In the genomic region with DNA sequence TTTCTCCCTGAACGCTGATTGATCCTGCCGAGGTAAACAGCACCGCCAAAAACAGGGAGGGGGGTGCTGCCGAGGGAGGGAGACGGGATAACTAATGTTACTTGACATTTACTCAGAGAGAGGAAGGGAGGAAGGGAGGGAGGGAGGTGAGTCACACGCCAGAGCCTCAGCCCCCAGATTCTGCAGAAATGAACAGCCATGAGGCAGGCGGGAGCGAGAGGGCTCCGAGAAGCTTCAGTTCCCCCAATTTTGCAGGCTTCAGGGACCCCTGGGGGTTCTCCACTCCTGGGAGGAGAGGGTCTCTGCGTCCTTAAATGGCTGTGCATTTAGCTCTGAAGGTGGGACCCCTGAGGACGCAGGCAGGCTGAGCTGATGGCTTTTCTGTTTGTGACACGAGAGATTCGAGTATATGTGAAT, we compare ENCODE assay signal across 9 cellular contexts. TPM values are rescaled to one million over a fixed set of nuclear protein-coding genes. Genes with fewer than 3 reads are reported as not detected.
A peak's percentile ranks its signal among the peaks of the same experiment; 100 is the strongest.
DNase-seq lines count a peak whose midpoint lies in the region; ATAC-seq, FAIRE-seq and TF ChIP-seq lines count a peak whose summit lies in the region.
"Had no signal": no experiment of that assay in that cellular context is flagged by ENCODE, and none has a peak within 500 bp of the region (broad histone marks: within the 10 kb centered on the region; RNA-seq: fewer than 3 reads in every experiment).

No MANE protein-coding gene starts in this region.

- H3K36me3 ChIP-seq in endothelial cell of umbilical vein (ENCODE audit: control insufficient read depth in 2 of 2, extremely low read depth in 1 of 2, insufficient read depth in 2 of 2, low read length in 2 of 2): no peaks in the 10 kb centered on the region
- H3K36me3 ChIP-seq: SJSA1 had no signal

- H3K79me2 ChIP-seq in endothelial cell of umbilical vein (ENCODE audit: control insufficient read depth, insufficient read depth, low read length): no peaks in the 10 kb centered on the region

- H3K27me3 ChIP-seq in endothelial cell of umbilical vein (ENCODE audit: control insufficient read depth in 2 of 2, insufficient read depth in 2 of 2, low read length in 2 of 2): no peaks in the 10 kb centered on the region
- H3K27me3 ChIP-seq: SJSA1 had no signal

- no peaks in the 10 kb centered on the region for H4K20me1 ChIP-seq in endothelial cell of umbilical vein (replicated peaks; ENCODE audit: control insufficient read depth, extremely low read depth, insufficient read depth, low read length)

- H3K4me1 ChIP-seq in endothelial cell of umbilical vein (ENCODE audit: control insufficient read depth, extremely low read depth, insufficient read depth, low read length): peaks cover 7% of the 10 kb centered on the region

- CTCF ChIA-PET in endothelial cell of umbilical vein (lab: Charles Lee) (interaction anchor here (0.7 to 2.1 kb wide), 2 partner anchors 9 to 105 kb away, joined by 4 to 8 read pairs; no protein-coding TSS in a partner anchor), HEK293T (lab: Yijun Ruan, JAX) (no interaction called here)

- FAIRE-seq in endothelial cell of umbilical vein (lab: Jason Lieb, UNC) (peak; percentile 92), GM19239 (lab: Jason Lieb, UNC) (no peak)

- BruUV-seq in endothelial cell of umbilical vein (replicated peaks; lab: Mats Ljungman, UMichigan): no TSS peak

- no peak overlapping the region for H3K27ac ChIP-seq in endothelial cell of umbilical vein (ENCODE audit: insufficient read depth, low read depth, low read length)
- H3K27ac ChIP-seq: SJSA1 had no signal

- no peak for TF ChIP-seq POLR2A in endothelial cell of umbilical vein (IDR thresholded peaks at IDR 0.05; ENCODE audit: low read depth, low read length)

- H3K4me2 ChIP-seq in endothelial cell of umbilical vein (ENCODE audit: insufficient read depth, low read length): peak overlapping the region; percentile 80

- no peak for TF ChIP-seq CTCF in endothelial cell of umbilical vein (IDR thresholded peaks at IDR 0.05; ENCODE audit: extremely low read depth in 1 of 2, insufficient read depth in 1 of 2, low read depth in 1 of 2, low read length in 2 of 2)

- H3K9me1 ChIP-seq in endothelial cell of umbilical vein (replicated peaks; ENCODE audit: control insufficient read depth, extremely low read depth, insufficient read depth, low read length): no peaks in the 10 kb centered on the region

- POLR2A ChIA-PET in endothelial cell of umbilical vein (lab: Charles Lee): no interaction called here
- POLR2A ChIA-PET in HEK293T (lab: Yijun Ruan, JAX): interaction anchor here (1.1 to 1.4 kb wide), 2 partner anchors 10 to 223 kb away, joined by 3 read pairs; no protein-coding TSS in a partner anchor

- dilution Hi-C loops in endothelial cell of umbilical vein (cut with MboI; ENCODE audit: extremely low pct_ligation_motif_present, low sequenced_read_pairs): no loop called here

- intact Hi-C loops in endothelial cell of umbilical vein (cut with micrococcal nuclease): no loop called here

- no peak overlapping the region for H3K4me3 ChIP-seq in endothelial cell of umbilical vein (replicated peaks in 1 of 3; ENCODE audit: insufficient read depth in 1 of 3, low read depth in 1 of 3, low read length in 3 of 3)
- H3K4me3 ChIP-seq: SJSA1 had no signal

- no peak overlapping the region for H3K9ac ChIP-seq in endothelial cell of umbilical vein (replicated peaks; ENCODE audit: extremely low read depth, insufficient read depth, low read length)

- no peaks in the 10 kb centered on the region for H3K9me3 ChIP-seq in endothelial cell of umbilical vein (replicated peaks; ENCODE audit: control insufficient read depth, insufficient read depth, low read length)
- H3K9me3 ChIP-seq: SJSA1 had no signal

- peak overlapping the region; percentile 93 for H2AFZ ChIP-seq in endothelial cell of umbilical vein (ENCODE audit: low read depth, low read length)

- DNase-seq in M059J (ENCODE audit: low read depth) (peak; percentile 70), endothelial cell of umbilical vein (ENCODE audit: low read depth, low spot score) (peak; percentile 46), HEK293T (ENCODE audit: extremely low spot score) (no peak), GM19239 (ENCODE audit: insufficient read length, low spot score) (no peak), LoVo (ENCODE audit: low spot score) (no peak)
- DNase-seq in activated CD4-positive, alpha-beta T cell treated with anti-CD3 and anti-CD28 coated beads, Interleukin-2, amount 50 U/mL, for 24 hours (ENCODE audit: low read depth in 1 of 2, low spot score in 1 of 2): peak; percentile 41 to 62
- peak; percentile 50 to 62 for DNase-seq in stimulated activated CD4-positive, alpha-beta T cell treated with anti-CD3 and anti-CD28 coated beads, Interleukin-1b, Interleukin-23, amount 100 ng/mL, for 4 hours (ENCODE audit: low read depth in 2 of 2)

- no peak for ATAC-seq in GM18858 (IDR thresholded peaks at IDR 0.05; ENCODE audit: unreplicated experiment)

TF ChIP-seq in endothelial cell of umbilical vein, 7 proteins besides CTCF, POLR2A, EP300 and RAD21:
- no peak for TF ChIP-seq GATA2 (IDR thresholded peaks at IDR 0.05; ENCODE audit: insufficient read depth, insufficient read length, low read depth, low read length)
- peak; percentile 71 for TF ChIP-seq FOS (IDR thresholded peaks at IDR 0.05; ENCODE audit: borderline replicate concordance, insufficient read depth, low read length)

TF ChIP-seq in HEK293T, 16 proteins besides CTCF, POLR2A, EP300 and RAD21:
- TF ChIP-seq ZNF384 (IDR thresholded peaks at IDR 0.05) (no peak), CTBP1 (IDR thresholded peaks at IDR 0.05; ENCODE audit: borderline replicate concordance) (no peak), HDGF (IDR thresholded peaks at IDR 0.05; ENCODE audit: borderline replicate concordance) (no peak), BHLHE40 (IDR thresholded peaks at IDR 0.05; ENCODE audit: borderline replicate concordance) (no peak), FOXM1 (IDR thresholded peaks at IDR 0.05; ENCODE audit: borderline replicate concordance) (no peak), FOXK2 (IDR thresholded peaks at IDR 0.05) (no peak), ARNT (IDR thresholded peaks at IDR 0.05) (no peak), FOXA1 (IDR thresholded peaks at IDR 0.05) (no peak), SUZ12 (IDR thresholded peaks at IDR 0.05) (no peak), NFRKB (IDR thresholded peaks at IDR 0.05) (no peak), LEF1 (IDR thresholded peaks at IDR 0.05; ENCODE audit: borderline replicate concordance) (no peak), SP1 (IDR thresholded peaks at IDR 0.05) (no peak), ELF4 (IDR thresholded peaks at IDR 0.05) (no peak), L3MBTL2 (conservative IDR thresholded peaks at IDR 0.05) (no peak), TARDBP (IDR thresholded peaks at IDR 0.05) (no peak)
- TF ChIP-seq, protein P1, sequence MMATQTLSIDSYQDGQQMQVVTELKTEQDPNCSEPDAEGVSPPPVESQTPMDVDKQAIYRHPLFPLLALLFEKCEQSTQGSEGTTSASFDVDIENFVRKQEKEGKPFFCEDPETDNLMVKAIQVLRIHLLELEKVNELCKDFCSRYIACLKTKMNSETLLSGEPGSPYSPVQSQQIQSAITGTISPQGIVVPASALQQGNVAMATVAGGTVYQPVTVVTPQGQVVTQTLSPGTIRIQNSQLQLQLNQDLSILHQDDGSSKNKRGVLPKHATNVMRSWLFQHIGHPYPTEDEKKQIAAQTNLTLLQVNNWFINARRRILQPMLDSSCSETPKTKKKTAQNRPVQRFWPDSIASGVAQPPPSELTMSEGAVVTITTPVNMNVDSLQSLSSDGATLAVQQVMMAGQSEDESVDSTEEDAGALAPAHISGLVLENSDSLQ (IDR thresholded peaks at IDR 0.05): no peak

RNA-seq across cellular contexts. Expression of gene IER5L, which starts 59.1 kb away (rescaled TPM):
- 43.1 and 75.3 TPM in 2 replicates for total RNA-seq in M059J (2014; rRNA removed; shearing (Covaris generic))
- total RNA-seq in endothelial cell of umbilical vein: 12.3 and 13.3 TPM in 2 replicates
- 5.3 and 9.2 TPM in 2 replicates for polyA plus RNA-seq in endothelial cell of umbilical vein
- 1.2 and 2.4 TPM in 2 replicates for polyA plus RNA-seq in endothelial cell of umbilical vein (2011; cell fraction: cytosol; rRNA removed)
- 1.7 and 1.8 TPM in 2 replicates for polyA plus RNA-seq in endothelial cell of umbilical vein (2011; cell fraction: nucleus; rRNA removed)
- 1.8 and 3.9 TPM in 2 replicates for polyA plus RNA-seq in endothelial cell of umbilical vein (2012)
- polyA minus RNA-seq in endothelial cell of umbilical vein: 2.7 and 3.1 TPM in 2 replicates
- 51.2 TPM for polyA minus RNA-seq in endothelial cell of umbilical vein (2011; cell fraction: cytosol; rRNA and poly(A)+ RNA removed)
- polyA minus RNA-seq in endothelial cell of umbilical vein (2011; cell fraction: nucleus; rRNA and poly(A)+ RNA removed): 1.6 and 5.1 TPM in 2 replicates

Comparison
In these comparisons a context has a peak if more than half of its experiments do, and no peak if none do; other contexts are left out.
1. DNase-seq: peak in M059J (single experiment), activated CD4-positive, alpha-beta T cell treated with anti-CD3 and anti-CD28 coated beads, Interleukin-2, amount 50 U/mL, for 24 hours (2 of 2), endothelial cell of umbilical vein (single experiment) and stimulated activated CD4-positive, alpha-beta T cell treated with anti-CD3 and anti-CD28 coated beads, Interleukin-1b, Interleukin-23, amount 100 ng/mL, for 4 hours (2 of 2); none in HEK293T (single experiment), GM19239 (single experiment) and LoVo (single experiment).